In the genomic region with DNA sequence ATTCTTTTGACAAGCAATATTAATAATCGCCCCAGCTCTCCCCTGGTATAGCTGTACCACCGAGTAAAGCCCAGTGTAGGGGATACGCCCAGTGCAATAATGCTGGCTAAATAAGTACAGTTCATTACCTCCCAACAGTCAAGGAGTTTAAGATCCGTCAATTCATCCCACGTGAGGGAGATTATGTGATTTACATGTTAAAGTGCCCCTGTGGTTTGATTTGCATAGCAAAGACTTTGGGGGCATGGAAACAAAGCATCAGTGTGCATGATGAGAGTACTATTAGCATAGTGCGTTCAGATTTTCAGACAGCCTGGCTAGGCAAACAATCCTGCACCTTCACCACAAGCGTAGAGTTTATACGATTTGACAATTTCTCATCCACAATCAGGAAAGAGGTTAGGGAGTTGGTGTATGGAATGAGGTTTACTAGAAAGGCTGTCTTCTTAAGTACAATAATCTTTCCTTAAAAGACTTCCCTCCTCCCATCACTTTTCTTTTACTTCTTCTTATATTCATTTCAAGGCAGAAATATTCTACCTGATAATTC, we compare ENCODE assay signal across 1 cellular context.
TF ChIP-seq lines count a peak whose summit lies in the region.

No MANE protein-coding gene starts in this region.

TF ChIP-seq in WTC11, 78 proteins besides CTCF, POLR2A, EP300 and RAD21 (continued from another document):
- TF ChIP-seq, protein P1, sequence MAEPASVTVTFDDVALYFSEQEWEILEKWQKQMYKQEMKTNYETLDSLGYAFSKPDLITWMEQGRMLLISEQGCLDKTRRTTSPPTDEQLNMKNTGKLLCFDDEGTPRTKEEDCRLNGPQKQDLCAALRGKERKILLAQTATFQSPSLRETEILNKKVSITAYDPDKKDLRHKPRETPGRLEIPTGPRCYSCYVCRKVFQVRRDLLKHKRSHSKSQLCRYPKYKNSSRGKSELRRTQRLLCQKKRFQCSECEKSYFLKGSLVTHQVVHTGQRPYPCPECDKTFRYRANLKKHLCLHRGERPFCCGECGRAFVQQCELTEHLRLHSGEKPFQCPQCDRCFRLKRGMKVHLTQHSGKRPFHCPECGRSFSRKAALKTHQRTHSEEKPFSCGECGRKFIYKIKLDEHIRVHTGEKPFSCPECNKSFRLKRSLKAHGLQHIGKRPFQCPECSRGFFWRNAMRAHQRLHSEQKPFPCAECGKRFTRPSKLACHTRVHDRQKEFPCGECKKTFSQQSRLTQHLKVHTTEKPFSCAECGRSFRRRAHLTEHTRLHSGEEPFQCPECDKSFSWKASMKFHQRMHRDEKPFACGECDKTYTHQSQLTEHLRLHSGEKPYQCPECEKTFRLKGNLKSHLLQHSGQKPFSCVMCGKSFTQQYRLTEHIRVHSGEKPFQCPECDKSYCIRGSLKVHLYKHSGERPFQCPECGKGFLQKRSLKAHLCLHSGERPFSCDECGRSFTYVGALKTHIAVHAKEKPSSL (CRISPR knock-in tag; conservative IDR thresholded peaks at IDR 0.05) = no peak
- TF ChIP-seq, protein P2, sequence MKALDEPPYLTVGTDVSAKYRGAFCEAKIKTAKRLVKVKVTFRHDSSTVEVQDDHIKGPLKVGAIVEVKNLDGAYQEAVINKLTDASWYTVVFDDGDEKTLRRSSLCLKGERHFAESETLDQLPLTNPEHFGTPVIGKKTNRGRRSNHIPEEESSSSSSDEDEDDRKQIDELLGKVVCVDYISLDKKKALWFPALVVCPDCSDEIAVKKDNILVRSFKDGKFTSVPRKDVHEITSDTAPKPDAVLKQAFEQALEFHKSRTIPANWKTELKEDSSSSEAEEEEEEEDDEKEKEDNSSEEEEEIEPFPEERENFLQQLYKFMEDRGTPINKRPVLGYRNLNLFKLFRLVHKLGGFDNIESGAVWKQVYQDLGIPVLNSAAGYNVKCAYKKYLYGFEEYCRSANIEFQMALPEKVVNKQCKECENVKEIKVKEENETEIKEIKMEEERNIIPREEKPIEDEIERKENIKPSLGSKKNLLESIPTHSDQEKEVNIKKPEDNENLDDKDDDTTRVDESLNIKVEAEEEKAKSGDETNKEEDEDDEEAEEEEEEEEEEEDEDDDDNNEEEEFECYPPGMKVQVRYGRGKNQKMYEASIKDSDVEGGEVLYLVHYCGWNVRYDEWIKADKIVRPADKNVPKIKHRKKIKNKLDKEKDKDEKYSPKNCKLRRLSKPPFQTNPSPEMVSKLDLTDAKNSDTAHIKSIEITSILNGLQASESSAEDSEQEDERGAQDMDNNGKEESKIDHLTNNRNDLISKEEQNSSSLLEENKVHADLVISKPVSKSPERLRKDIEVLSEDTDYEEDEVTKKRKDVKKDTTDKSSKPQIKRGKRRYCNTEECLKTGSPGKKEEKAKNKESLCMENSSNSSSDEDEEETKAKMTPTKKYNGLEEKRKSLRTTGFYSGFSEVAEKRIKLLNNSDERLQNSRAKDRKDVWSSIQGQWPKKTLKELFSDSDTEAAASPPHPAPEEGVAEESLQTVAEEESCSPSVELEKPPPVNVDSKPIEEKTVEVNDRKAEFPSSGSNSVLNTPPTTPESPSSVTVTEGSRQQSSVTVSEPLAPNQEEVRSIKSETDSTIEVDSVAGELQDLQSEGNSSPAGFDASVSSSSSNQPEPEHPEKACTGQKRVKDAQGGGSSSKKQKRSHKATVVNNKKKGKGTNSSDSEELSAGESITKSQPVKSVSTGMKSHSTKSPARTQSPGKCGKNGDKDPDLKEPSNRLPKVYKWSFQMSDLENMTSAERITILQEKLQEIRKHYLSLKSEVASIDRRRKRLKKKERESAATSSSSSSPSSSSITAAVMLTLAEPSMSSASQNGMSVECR (CRISPR knock-in tag; IDR thresholded peaks at IDR 0.05; ENCODE audit: borderline replicate concordance) = no peak
- TF ChIP-seq ZNF416 (CRISPR knock-in tag; IDR thresholded peaks at IDR 0.05) = no peak
TF ChIP-seq in WTC11: peak in this region for 8.
